1 cellular context compared by ENCODE assay signal in genomic region chr12:32753605-32754004, GRCh38.
TF ChIP-seq lines count a peak whose summit lies in the region.

No MANE protein-coding gene starts in this region.

TF ChIP-seq in GM23338, 12 proteins besides CTCF, POLR2A, EP300 and RAD21:
- TF ChIP-seq ZNF462 (CRISPR knock-in tag; IDR thresholded peaks at IDR 0.05) (no peak), ZNF331 (CRISPR knock-in tag; IDR thresholded peaks at IDR 0.05; ENCODE audit: low read depth) (no peak), ETS1 (IDR thresholded peaks at IDR 0.05) (no peak), CREB1 (CRISPR knock-in tag; IDR thresholded peaks at IDR 0.05; ENCODE audit: low read depth) (no peak), REST (IDR thresholded peaks at IDR 0.05; ENCODE audit: unreplicated experiment) (no peak), STAT1 (IDR thresholded peaks at IDR 0.05; ENCODE audit: unreplicated experiment) (no peak), EZH2phosphoT487 (IDR thresholded peaks at IDR 0.05; ENCODE audit: unreplicated experiment) (no peak), NANOG (IDR thresholded peaks at IDR 0.05; ENCODE audit: borderline replicate concordance) (no peak), JUNB (IDR thresholded peaks at IDR 0.05; ENCODE audit: unreplicated experiment) (no peak), EZH2 (IDR thresholded peaks at IDR 0.05; ENCODE audit: low read depth, unreplicated experiment) (no peak), ZNF114 (CRISPR knock-in tag; IDR thresholded peaks at IDR 0.05) (no peak), POLR2AphosphoS5 (IDR thresholded peaks at IDR 0.05; ENCODE audit: low read depth) (no peak)
